ENCODE assay signal across 8 cellular contexts in genomic region chr6:35258858-35259193, GRCh38. TPM values are rescaled to one million over a fixed set of nuclear protein-coding genes. Genes with fewer than 3 reads are reported as not detected.
DNase-seq lines count a peak whose midpoint lies in the region; ATAC-seq and TF ChIP-seq lines count a peak whose summit lies in the region.

No MANE protein-coding gene starts in this region.

- no peaks in the 10 kb centered on the region for H3K27me3 Mint-ChIP-seq in CD8-positive, alpha-beta T cell (ENCODE audit: low read depth)
- no peaks in the 10 kb centered on the region for H3K27me3 Mint-ChIP-seq in activated T-cell treated with anti-CD3 and anti-CD28 coated beads, Interleukin-2, amount 50 U/mL, for 24 hours
- H3K27me3 Mint-ChIP-seq in progenitor cell of endocrine pancreas, result no peaks in the 10 kb centered on the region

- no peaks in the 10 kb centered on the region for H3K9me3 ChIP-seq in CD8-positive, alpha-beta T cell (ENCODE audit: low read length)
- no peaks in the 10 kb centered on the region for H3K9me3 ChIP-seq in KOPT-K1 (ENCODE audit: insufficient read depth, low read length, poor library complexity, severe bottlenecking)

- CTCF ChIA-PET in CD8-positive, alpha-beta T cell (lab: Charles Lee), result interaction anchor here (0.9 to 1.2 kb wide), 5 partner anchors 9 to 191 kb away, joined by 3 to 6 read pairs (median 4); no protein-coding TSS in a partner anchor

- H3K36me3 Mint-ChIP-seq in CD8-positive, alpha-beta T cell, result peaks cover 12% of the 10 kb centered on the region
- H3K36me3 Mint-ChIP-seq in activated T-cell treated with anti-CD3 and anti-CD28 coated beads, Interleukin-2, amount 50 U/mL, for 24 hours (ENCODE audit: low read depth), result peaks cover 11% of the 10 kb centered on the region
- no peaks in the 10 kb centered on the region for H3K36me3 Mint-ChIP-seq in progenitor cell of endocrine pancreas (ENCODE audit: insufficient read depth)

- H3K4me3 ChIP-seq in CD8-positive, alpha-beta T cell (ENCODE audit: low read depth, low read length), result peak overlapping the region; percentile 75

- intact Hi-C loops in CD8-positive, alpha-beta T cell (cut with DNase I, micrococcal nuclease), result loop anchor here (1.0 to 10.0 kb wide), 11 partner anchors 44 to 1996 kb away; partner anchors contain the start of genes ANKS1A (in 2 of the 2), TAF11 (in 2 of the 2), HMGA1 (in 1 of the 2) and ITPR3 (in 1 of the 2)

- H3K4me1 Mint-ChIP-seq in CD8-positive, alpha-beta T cell (ENCODE audit: low read depth), result peaks cover 50% of the 10 kb centered on the region
- H3K4me1 Mint-ChIP-seq in activated T-cell treated with anti-CD3 and anti-CD28 coated beads, Interleukin-2, amount 50 U/mL, for 24 hours (ENCODE audit: low read depth), result peaks cover 43% of the 10 kb centered on the region
- H3K4me1 Mint-ChIP-seq in progenitor cell of endocrine pancreas (ENCODE audit: low read depth), result peaks cover 27% of the 10 kb centered on the region

- no peaks in the 10 kb centered on the region for H3K9me3 Mint-ChIP-seq in CD8-positive, alpha-beta T cell
- H3K9me3 Mint-ChIP-seq in activated T-cell treated with anti-CD3 and anti-CD28 coated beads, Interleukin-2, amount 50 U/mL, for 24 hours, result no peaks in the 10 kb centered on the region
- H3K9me3 Mint-ChIP-seq in progenitor cell of endocrine pancreas (ENCODE audit: low read depth), result no peaks in the 10 kb centered on the region

- H3K27ac Mint-ChIP-seq in CD8-positive, alpha-beta T cell, result peak overlapping the region; percentile 99
- H3K27ac Mint-ChIP-seq in activated T-cell treated with anti-CD3 and anti-CD28 coated beads, Interleukin-2, amount 50 U/mL, for 24 hours, result peak overlapping the region; percentile 97
- peak overlapping the region; percentile 99 for H3K27ac Mint-ChIP-seq in progenitor cell of endocrine pancreas

- peak in 3 of 7 experiments; percentile 21 to 73 (median 45) for DNase-seq in CD8-positive, alpha-beta T cell
- DNase-seq in activated T-cell treated with anti-CD3 and anti-CD28 coated beads, Interleukin-2, amount 50 U/mL, for 24 hours, result no peak
- DNase-seq in germinal center (ENCODE audit: low spot score) (peak; percentile 75), progenitor cell of endocrine pancreas (ENCODE audit: low spot score, unreplicated experiment) (peak; percentile 22), cortex of kidney (lab: John Stamatoyannopoulos, UW) (no peak)
- no peak for DNase-seq in NK-92 treated with Interleukin-12 subunit alpha and Interleukin-12 subunit beta, amount 100 ng/mL, for 24 hours (lab: John Stamatoyannopoulos, UW)

- no peaks in the 10 kb centered on the region for H3K36me3 ChIP-seq in CD8-positive, alpha-beta T cell (ENCODE audit: insufficient read depth, low read length)
- H3K36me3 ChIP-seq in KOPT-K1 (ENCODE audit: insufficient read depth, low read length), result no peaks in the 10 kb centered on the region

- POLR2A ChIA-PET in CD8-positive, alpha-beta T cell (lab: Charles Lee), result interaction anchor here (0.7 to 1.7 kb wide), 13 partner anchors 8 to 1688 kb away, joined by 3 to 7 read pairs (median 3); partner anchors contain the start of genes DEF6 and TAF11

- peaks cover 36% of the 10 kb centered on the region for H3K4me1 ChIP-seq in CD8-positive, alpha-beta T cell (ENCODE audit: insufficient read depth, low read length)

- TF ChIP-seq CTCF in CD8-positive, alpha-beta T cell (IDR thresholded peaks at IDR 0.05), result no peak
- peak; percentile 25 for TF ChIP-seq CTCF in progenitor cell of endocrine pancreas (IDR thresholded peaks at IDR 0.05; ENCODE audit: unreplicated experiment)

- peak overlapping the region; percentile 88 for H3K27ac ChIP-seq in CD8-positive, alpha-beta T cell (ENCODE audit: low read depth, low read length)
- H3K27ac ChIP-seq in KOPT-K1 (ENCODE audit: low read depth, low read length, poor library complexity, severe bottlenecking), result peak overlapping the region; percentile 77

- no peaks in the 10 kb centered on the region for H3K27me3 ChIP-seq in CD8-positive, alpha-beta T cell (ENCODE audit: insufficient read depth, low read length)

- peak overlapping the region; percentile 97 for H3K4me3 Mint-ChIP-seq in CD8-positive, alpha-beta T cell
- peak overlapping the region; percentile 96 for H3K4me3 Mint-ChIP-seq in activated T-cell treated with anti-CD3 and anti-CD28 coated beads, Interleukin-2, amount 50 U/mL, for 24 hours
- peak overlapping the region; percentile 98 for H3K4me3 Mint-ChIP-seq in progenitor cell of endocrine pancreas (ENCODE audit: low read depth)

- ATAC-seq in CD8-positive, alpha-beta T cell, result peak; percentile 26
- peak; percentile 3 for ATAC-seq in GM19372 (IDR thresholded peaks at IDR 0.05; ENCODE audit: low read depth, unreplicated experiment)

RNA-seq across cellular contexts. Expression of gene ZNF76, which starts 0.7 kb away (rescaled TPM):
- total RNA-seq in CD8-positive, alpha-beta T cell, result 10 to 100 TPM; 54.6 to 57.8 TPM
- total RNA-seq in progenitor cell of endocrine pancreas, result 61.2 and 61.7 TPM in 2 replicates

RNA-seq across cellular contexts. Expression of gene DEF6, which starts 38.8 kb away (rescaled TPM):
- 100 to 1,000 TPM; 172 to 182 TPM for total RNA-seq in CD8-positive, alpha-beta T cell
- total RNA-seq in progenitor cell of endocrine pancreas, result 5.7 and 5.9 TPM in 2 replicates

RNA-seq across cellular contexts. Expression of gene SCUBE3, which starts 45.1 kb away (rescaled TPM):
- total RNA-seq in CD8-positive, alpha-beta T cell, result not detected
- total RNA-seq in progenitor cell of endocrine pancreas, result 31.1 and 35.3 TPM in 2 replicates

Comparison
In these comparisons a context has a peak if more than half of its experiments do, and no peak if none do; other contexts are left out.
1. DNase-seq: peak in germinal center (single experiment) and progenitor cell of endocrine pancreas (single experiment); none in activated T-cell treated with anti-CD3 and anti-CD28 coated beads, Interleukin-2, amount 50 U/mL, for 24 hours (single experiment), NK-92 treated with Interleukin-12 subunit alpha and Interleukin-12 subunit beta, amount 100 ng/mL, for 24 hours (single experiment) and cortex of kidney (single experiment).
2. RNA of gene DEF6, which starts 38.8 kb away (total RNA-seq): 172 to 182 TPM in CD8-positive, alpha-beta T cell; 5.7 to 5.9 TPM in progenitor cell of endocrine pancreas; every median in the first group is over 10 times any median in the second.
3. RNA of gene SCUBE3, which starts 45.1 kb away (total RNA-seq): 31.1 to 35.3 TPM in progenitor cell of endocrine pancreas; not detected in CD8-positive, alpha-beta T cell; every median in the first group is over 10 times any median in the second.
4. Peak in every context shown above with its lines, with median percentiles within 50 percentile points of each other: H3K27ac Mint-ChIP-seq and H3K4me3 Mint-ChIP-seq.